8 cellular contexts compared by ENCODE assay signal in the genomic region with DNA sequence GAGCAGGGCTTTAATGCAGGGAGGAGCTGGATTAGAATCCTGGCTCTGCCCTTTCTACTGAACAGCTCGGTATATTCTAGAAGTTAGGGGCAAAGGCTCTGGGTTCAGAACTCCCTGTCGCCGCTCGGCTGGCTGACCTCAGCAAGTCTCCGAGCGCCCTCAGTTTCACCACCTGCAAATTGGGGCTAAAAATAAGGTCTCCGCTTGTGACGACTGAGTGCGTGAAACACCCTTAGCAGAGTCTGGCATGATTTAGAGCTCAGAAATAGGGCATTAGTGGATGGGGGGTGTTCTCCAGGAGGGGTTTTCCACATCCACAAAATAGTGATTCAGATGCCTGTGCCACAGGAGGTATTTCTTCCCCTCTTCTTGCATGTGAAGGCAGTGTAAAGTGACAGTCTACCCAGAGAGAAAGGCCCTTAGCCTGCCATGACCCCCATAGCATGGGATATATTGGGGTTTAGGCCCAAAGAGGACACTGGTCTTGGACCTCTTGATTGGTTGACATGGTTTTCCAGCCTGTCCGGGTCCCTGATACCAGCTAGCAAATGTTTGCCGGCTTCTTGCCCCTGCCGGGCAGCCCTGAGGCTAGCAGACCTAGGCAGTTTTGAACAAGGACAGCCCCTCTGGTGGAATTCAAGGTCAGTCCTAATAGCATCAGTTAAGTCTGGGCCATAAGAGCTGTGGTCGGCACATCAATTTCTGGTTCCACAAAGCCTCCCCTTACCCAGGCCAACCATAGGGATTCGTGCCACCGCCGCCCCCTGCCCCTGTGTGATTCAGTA. TPM values are rescaled to one million over a fixed set of nuclear protein-coding genes. Genes with fewer than 3 reads are reported as not detected.
DNase-seq lines count a peak whose midpoint lies in the region; ATAC-seq and TF ChIP-seq lines count a peak whose summit lies in the region.

No MANE protein-coding gene starts in this region.

- TF ChIP-seq POLR2A in GM18505 (IDR thresholded peaks at IDR 0.05; ENCODE audit: borderline replicate concordance, extremely low read depth, insufficient read depth, insufficient read length): no peak

- no peaks in the 10 kb centered on the region for H3K36me3 Mint-ChIP-seq in mesothelial cell of epicardium

- peak overlapping the region; percentile 79 for H3K27ac Mint-ChIP-seq in mesothelial cell of epicardium

- in situ Hi-C loops in brain microvascular endothelial cell (cut with HindIII; ENCODE audit: low pct_ligation_motif_present, low sequenced_read_pairs): no loop called here

- peaks cover 0 to 43% of the 10 kb centered on the region in 2 donors for H3K4me1 ChIP-seq in right atrium auricular region

- intact Hi-C loops in left cardiac atrium (cut with DNase I): no loop called here

- H3K4me1 Mint-ChIP-seq in mesothelial cell of epicardium: peaks cover 30% of the 10 kb centered on the region

- DNase-seq in right atrium auricular region (ENCODE audit: low spot score) (no peak), left cardiac atrium (no peak), brain microvascular endothelial cell (no peak), mesothelial cell of epicardium (ENCODE audit: low spot score in 2 of 2, unreplicated experiment in 2 of 2) (no peak), NCI-H1092 (lab: John Stamatoyannopoulos, UW) (no peak)
- DNase-seq in activated CD4-positive, alpha-beta T cell treated with anti-CD3 and anti-CD28 coated beads for 48 hours: no peak

- TF ChIP-seq CTCF in right atrium auricular region (IDR thresholded peaks at IDR 0.05) (no peak), brain microvascular endothelial cell (IDR thresholded peaks at IDR 0.05; ENCODE audit: low read depth, low read length, missing control alignments) (no peak), mesothelial cell of epicardium (IDR thresholded peaks at IDR 0.05; ENCODE audit: unreplicated experiment) (no peak)

- no peak for ATAC-seq in left cardiac atrium
- ATAC-seq in GM18505 (IDR thresholded peaks at IDR 0.05; ENCODE audit: unreplicated experiment): no peak
- no peak for ATAC-seq in HG02938 (IDR thresholded peaks at IDR 0.05; ENCODE audit: unreplicated experiment)

- H3K4me3 Mint-ChIP-seq in mesothelial cell of epicardium: peak overlapping the region; percentile 74

- H3K27me3 Mint-ChIP-seq in mesothelial cell of epicardium (ENCODE audit: low read depth): no peaks in the 10 kb centered on the region

- H3K27ac ChIP-seq in right atrium auricular region (peak overlapping the region; percentile 80 to 86), brain microvascular endothelial cell (peak overlapping the region; percentile 74)

- no peaks in the 10 kb centered on the region for H3K9me3 ChIP-seq in right atrium auricular region

- H3K4me3 ChIP-seq in right atrium auricular region: peak overlapping the region; percentile 84 to 94
- H3K4me3 ChIP-seq in brain microvascular endothelial cell (ENCODE audit: low read depth, low read length): peak overlapping the region; percentile 86

- H3K9me3 Mint-ChIP-seq in mesothelial cell of epicardium: no peaks in the 10 kb centered on the region

- H3K36me3 ChIP-seq in right atrium auricular region: no peaks in the 10 kb centered on the region
- H3K36me3 ChIP-seq in brain microvascular endothelial cell (replicated peaks): peaks cover 5% of the 10 kb centered on the region

- H3K27me3 ChIP-seq in right atrium auricular region: no peaks in the 10 kb centered on the region
- no peaks in the 10 kb centered on the region for H3K27me3 ChIP-seq in brain microvascular endothelial cell (replicated peaks)

RNA-seq across cellular contexts. Expression of a gene that starts 1.4 kb away (rescaled TPM):
- 100 to 1,000 TPM in 1 of 2 donors, 10 to 100 TPM in 1; 70.7 to 113 TPM for total RNA-seq in right atrium auricular region
- 10 to 100 TPM; 77.3 to 90.8 TPM for total RNA-seq in left cardiac atrium
- total RNA-seq in mesothelial cell of epicardium: 107 to 110 TPM (median 109 TPM) in 3 replicates
